In genomic region chr5:116576043-116576713, GRCh38 we compare ENCODE assay signal across 8 cellular contexts. TPM values are rescaled to one million over a fixed set of nuclear protein-coding genes. Genes with fewer than 3 reads are reported as not detected.
DNase-seq lines count a peak whose midpoint lies in the region; ATAC-seq, FAIRE-seq and TF ChIP-seq lines count a peak whose summit lies in the region.

No MANE protein-coding gene starts in this region.

- no peaks in the 10 kb centered on the region for H3K4me1 ChIP-seq in pancreas

- no peaks in the 10 kb centered on the region for H3K36me3 ChIP-seq in pancreas

- FAIRE-seq in pancreas (lab: Jason Lieb, UNC): no peak

- H3K9me3 Mint-ChIP-seq in HFFc6 (no peaks in the 10 kb centered on the region), natural killer cell (peaks cover 0 to 3% of the 10 kb centered on the region in 2 donors)
- H3K9me3 Mint-ChIP-seq in activated naive CD8-positive, alpha-beta T cell (ENCODE audit: low read depth): no peaks in the 10 kb centered on the region

- WGBS in pancreas, 2 donors: 6 to 8% methylated on average over 44 of the region's 44 CpGs

- peak; percentile 81 for TF ChIP-seq CTCF in HFFc6 (IDR thresholded peaks at IDR 0.05)
- peak; percentile 65 to 87 (median 70) for TF ChIP-seq CTCF in pancreas (IDR thresholded peaks at IDR 0.05)
- TF ChIP-seq CTCF in natural killer cell (IDR thresholded peaks at IDR 0.05): no peak

- H3K4me1 Mint-ChIP-seq in HFFc6 (ENCODE audit: low read depth) (peaks cover 13% of the 10 kb centered on the region), natural killer cell (peaks cover 13 to 14% of the 10 kb centered on the region in 2 donors)
- peaks cover 22% of the 10 kb centered on the region for H3K4me1 Mint-ChIP-seq in activated naive CD8-positive, alpha-beta T cell (ENCODE audit: low read depth)

- H3K36me3 Mint-ChIP-seq in HFFc6 (ENCODE audit: low read depth) (no peaks in the 10 kb centered on the region), natural killer cell (no peaks in the 10 kb centered on the region)
- no peaks in the 10 kb centered on the region for H3K36me3 Mint-ChIP-seq in activated naive CD8-positive, alpha-beta T cell

- no peaks in the 10 kb centered on the region for H3K9me3 ChIP-seq in pancreas

- no peaks in the 10 kb centered on the region for H3K27me3 ChIP-seq in pancreas

- H3K27ac ChIP-seq in pancreas: peak overlapping the region; percentile 11 to 80 (median 72)

- H3K4me3 Mint-ChIP-seq in HFFc6 (peak overlapping the region; percentile 87; the same call in 1 of the 2 replicates), natural killer cell (no peak overlapping the region)
- H3K4me3 Mint-ChIP-seq in activated naive CD8-positive, alpha-beta T cell: peak overlapping the region; percentile 72

- intact Hi-C loops in cardiac septum (cut with DNase I): loop anchor here (2.0 to 5.0 kb wide), 2 partner anchors 161 to 371 kb away; no protein-coding TSS in a partner anchor
- intact Hi-C loops in pancreas (cut with DNase I): no loop called here
- intact Hi-C loops in natural killer cell (cut with micrococcal nuclease): no loop called here

- DNase-seq in activated effector memory CD4-positive, alpha-beta T cell treated with anti-CD3 and anti-CD28 coated beads, Interleukin-2, amount 50 U/mL, for 16 hours: peak; percentile 66
- no peak for DNase-seq in activated effector memory CD4-positive, alpha-beta T cell treated with Interleukin-2 at 50 U/mL for 16 hours
- DNase-seq in HFFc6 (no peak), NCI-H1092 (lab: John Stamatoyannopoulos, UW) (peak; percentile 47), cardiac septum (ENCODE audit: low spot score) (peak; percentile 81), pancreas (peak; percentile 63 to 86 (median 78)), natural killer cell (no peak)

- H3K4me3 ChIP-seq in pancreas: peak overlapping the region; percentile 44 to 56 (median 50)

- no peak overlapping the region for H3K27ac Mint-ChIP-seq in HFFc6
- no peak overlapping the region for H3K27ac Mint-ChIP-seq in activated naive CD8-positive, alpha-beta T cell
- H3K27ac Mint-ChIP-seq in natural killer cell: no peak overlapping the region

- H3K27me3 Mint-ChIP-seq in HFFc6 (ENCODE audit: insufficient read depth) (peaks cover 36% of the 10 kb centered on the region), natural killer cell (ENCODE audit: low read depth in 2 of 2) (peaks cover 54 to 59% of the 10 kb centered on the region in 2 donors)
- peaks cover 48% of the 10 kb centered on the region for H3K27me3 Mint-ChIP-seq in activated naive CD8-positive, alpha-beta T cell

- ATAC-seq in pancreas: peak; percentile 44 to 75 (median 61)
- no peak for ATAC-seq in natural killer cell

RNA-seq across cellular contexts. Expression of gene SEMA6A, which starts 1.6 kb away (rescaled TPM):
- under 1 TPM; 0.20 to 0.76 (median 0.44) TPM for total RNA-seq in HFFc6 (2021; fragmentation: NEBNext Ultra II Directional; extraction: Animal tissue kit (Norgen Biotek cat#: 25700))
- total RNA-seq in cardiac septum (4.5 TPM), pancreas (10 to 100 TPM in 5 of 6 donors, 1 to 10 TPM in 1; 9.2 to 24.5 (median 15.8) TPM), natural killer cell (not detected)
- 10 to 100 TPM in 1 of 2 donors, 1 to 10 TPM in 1; 8.9 to 12.2 TPM for polyA plus RNA-seq in pancreas

Comparison
In these comparisons a context has a peak if more than half of its experiments do, and no peak if none do; other contexts are left out.
1. DNase-seq: peak in activated effector memory CD4-positive, alpha-beta T cell treated with anti-CD3 and anti-CD28 coated beads, Interleukin-2, amount 50 U/mL, for 16 hours (single experiment), NCI-H1092 (single experiment), cardiac septum (single experiment) and pancreas (6 of 6); none in activated effector memory CD4-positive, alpha-beta T cell treated with Interleukin-2 at 50 U/mL for 16 hours (single experiment), HFFc6 (single experiment) and natural killer cell (single experiment).
2. ATAC-seq: peak in pancreas (4 of 4); none in natural killer cell (0 of 3).